8 cellular contexts compared by ENCODE assay signal in genomic region chr2:173264603-173265366, GRCh38.
DNase-seq lines count a peak whose midpoint lies in the region; ATAC-seq lines count a peak whose summit lies in the region.

No MANE protein-coding gene starts in this region.

- H3K27ac ChIP-seq in duodenal mucosa (ENCODE audit: low read depth, low read length) = no peak overlapping the region
- peak overlapping the region; percentile 77 for H3K27ac ChIP-seq in thymus (ENCODE audit: low read depth)
- H3K27ac ChIP-seq in caudate nucleus (ENCODE audit: low read depth, low read length) = no peak overlapping the region

- H3K36me3 ChIP-seq in duodenal mucosa (ENCODE audit: control insufficient read depth in 1 of 2, insufficient read depth in 2 of 2, low read length in 2 of 2) (peaks cover 3 to 7% of the 10 kb centered on the region in 2 donors), thymus (ENCODE audit: control insufficient read depth, insufficient read depth) (no peaks in the 10 kb centered on the region)

- ATAC-seq in GM18858 (IDR thresholded peaks at IDR 0.05; ENCODE audit: unreplicated experiment) = peak; percentile 94
- peak; percentile 90 for ATAC-seq in GM21737 (IDR thresholded peaks at IDR 0.05; ENCODE audit: unreplicated experiment)

- H3K4me3 ChIP-seq in duodenal mucosa (ENCODE audit: low read depth in 1 of 2, low read length in 2 of 2) (peak overlapping the region; percentile 44 to 51), thymus (ENCODE audit: low read length) (peak overlapping the region; percentile 10)

- H3K27me3 ChIP-seq in duodenal mucosa (ENCODE audit: control insufficient read depth in 1 of 2, insufficient read depth in 2 of 2, low read length in 2 of 2) (no peaks in the 10 kb centered on the region), thymus (ENCODE audit: control insufficient read depth, insufficient read depth) (no peaks in the 10 kb centered on the region)

- H3K9me3 ChIP-seq in duodenal mucosa (ENCODE audit: control insufficient read depth in 1 of 2, low read length in 2 of 2) = no peaks in the 10 kb centered on the region
- no peaks in the 10 kb centered on the region for H3K9me3 ChIP-seq in thymus (ENCODE audit: control insufficient read depth)

- 40% methylated on average over 14 of the region's 14 CpGs for WGBS in thymus

- H3K9ac ChIP-seq in duodenal mucosa (ENCODE audit: low read depth in 1 of 2, low read length in 2 of 2) = no peak overlapping the region

- H3K4me1 ChIP-seq in duodenal mucosa (ENCODE audit: control insufficient read depth in 1 of 2, insufficient read depth in 2 of 2, low read length in 2 of 2) = peaks cover 13 to 19% of the 10 kb centered on the region in 2 donors
- H3K4me1 ChIP-seq in thymus (ENCODE audit: control insufficient read depth, insufficient read depth, low read length) = peaks cover 9% of the 10 kb centered on the region

- DNase-seq in KG1 (lab: John Stamatoyannopoulos, UW) = peak; percentile 39
- no peak for DNase-seq in HUDEP-2 (lab: John Stamatoyannopoulos, UW; ENCODE audit: unreplicated experiment in 76 of 76)
- no peak for DNase-seq in NCI-H446 treated with DMSO at 0.1 percent for 48 hours (lab: John Stamatoyannopoulos, UW)
- no peak for DNase-seq in caudate nucleus (lab: John Stamatoyannopoulos, UW)
